8 cellular contexts compared by ENCODE assay signal in the genomic region with DNA sequence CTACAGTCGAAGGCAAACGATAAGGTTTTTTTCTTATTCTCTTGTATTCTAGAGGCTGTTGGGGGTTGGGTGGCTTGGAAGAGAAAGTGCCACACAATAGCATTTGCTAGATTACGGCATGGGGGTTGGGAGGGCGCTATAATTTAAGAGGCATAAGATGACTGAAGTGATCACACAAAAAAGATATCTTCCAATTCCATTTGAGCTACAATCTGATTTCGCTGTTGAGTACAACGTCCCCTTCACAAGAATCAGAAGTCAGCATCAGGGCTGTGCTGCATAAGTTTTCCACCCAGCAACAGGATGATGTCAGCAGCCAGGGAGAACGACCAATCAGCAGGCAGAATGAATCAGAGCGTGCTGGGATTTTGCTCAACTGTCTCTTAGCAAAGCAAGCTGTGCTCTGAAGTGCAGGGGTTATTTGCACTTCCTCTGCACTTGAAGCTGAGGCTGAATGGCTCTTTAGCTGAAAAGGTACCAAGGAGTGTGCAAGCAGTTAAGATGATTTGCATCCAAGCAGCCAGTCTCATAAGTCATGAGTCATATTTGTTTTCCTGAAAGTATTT. TPM values are rescaled to one million over a fixed set of nuclear protein-coding genes. Genes with fewer than 3 reads are reported as not detected.
DNase-seq lines count a peak whose midpoint lies in the region; ATAC-seq and TF ChIP-seq lines count a peak whose summit lies in the region.

No MANE protein-coding gene starts in this region.

- no peaks in the 10 kb centered on the region for H3K36me3 ChIP-seq in stomach

- no peaks in the 10 kb centered on the region for H3K27me3 ChIP-seq in stomach

- TF ChIP-seq CTCF in RWPE1 (conservative IDR thresholded peaks at IDR 0.05; ENCODE audit: low read depth) (no peak), fibroblast of villous mesenchyme (IDR thresholded peaks at IDR 0.05; ENCODE audit: insufficient read depth, low read depth, low read length) (no peak), neural crest cell (conservative IDR thresholded peaks at IDR 0.05) (no peak), stomach (IDR thresholded peaks at IDR 0.05) (no peak)

- POLR2A ChIA-PET in RWPE1 (lab: Yijun Ruan, JAX; ENCODE audit: low non-redundant PET): no interaction called here

- peak; percentile 94 for DNase-seq in DMS153 (lab: John Stamatoyannopoulos, UW)
- DNase-seq in Jurkat, Clone E6-1 (ENCODE audit: low read depth, low spot score): peak; percentile 96
- peak; percentile 80 for DNase-seq in RWPE1 (ENCODE audit: low spot score)
- DNase-seq in activated effector memory CD4-positive, alpha-beta T cell treated with Interleukin-2 at 50 U/mL for 16 hours: peak; percentile 66
- peak; percentile 87 for DNase-seq in fibroblast of villous mesenchyme (ENCODE audit: low read depth)
- peak; percentile 54 for DNase-seq in neural crest cell (ENCODE audit: low read depth, low spot score)
- peak; percentile 73 for DNase-seq in stomach

- CTCF ChIA-PET in RWPE1 (lab: Yijun Ruan, JAX): no interaction called here

- WGBS in stomach, 5 donors: 1 to 3% (median 3%) methylated on average over 8 of the region's 8 CpGs

- peaks cover 3% of the 10 kb centered on the region for H3K9me3 Mint-ChIP-seq in neural crest cell

- peak overlapping the region; percentile 95 for H3K27ac Mint-ChIP-seq in neural crest cell (ENCODE audit: unreplicated experiment)

- no peaks in the 10 kb centered on the region for H3K27me3 Mint-ChIP-seq in neural crest cell (ENCODE audit: low read depth)

- H3K4me1 ChIP-seq in stomach: peaks cover 0 to 27% (median 16%) of the 10 kb centered on the region in 4 donors

- no peaks in the 10 kb centered on the region for H3K36me3 Mint-ChIP-seq in neural crest cell (ENCODE audit: low read depth)

- peak overlapping the region; percentile 58 for H3K27ac ChIP-seq in RWPE1
- peak overlapping the region in 4 of 5 donors; percentile 55 to 82 (median 64) for H3K27ac ChIP-seq in stomach

- peak overlapping the region; percentile 50 for H3K4me3 ChIP-seq in Jurkat, Clone E6-1 (ENCODE audit: low read length)
- H3K4me3 ChIP-seq in fibroblast of villous mesenchyme (ENCODE audit: low read depth, low read length) (peak overlapping the region; percentile 51), stomach (peak overlapping the region in 3 of 4 donors; percentile 26 to 34 (median 26))

- TF ChIP-seq POLR2A in stomach (IDR thresholded peaks at IDR 0.05): no peak

- no peaks in the 10 kb centered on the region for H3K9me3 ChIP-seq in stomach

- peak; percentile 99 for ATAC-seq in GM21619 (IDR thresholded peaks at IDR 0.05; ENCODE audit: unreplicated experiment)

- H3K4me3 Mint-ChIP-seq in neural crest cell: peak overlapping the region; percentile 73

- TF ChIP-seq EP300 in stomach (IDR thresholded peaks at IDR 0.05): no peak

- intact Hi-C loops in stomach (cut with DNase I; ENCODE audit: low total_unique reads): no loop called here

- peaks cover 56% of the 10 kb centered on the region for H3K4me1 Mint-ChIP-seq in neural crest cell

RNA-seq across cellular contexts. Expression of gene SESN3, which starts 23.2 kb away (rescaled TPM):
- polyA plus RNA-seq in Jurkat, Clone E6-1 (2012; ENCODE audit: insufficient read depth, insufficient read length): 1.6 TPM
- total RNA-seq in fibroblast of villous mesenchyme: 2.3 and 6.9 TPM in 2 replicates
- total RNA-seq in neural crest cell: 77.8 and 80.8 TPM in 2 replicates
- total RNA-seq in stomach: 10 to 100 TPM in 3 of 5 donors, 1 to 10 TPM in 2; 5.5 to 43.7 (median 12.1) TPM
- 1 to 10 TPM; 2.7 to 4.7 (median 3.8) TPM for polyA plus RNA-seq in stomach

Comparison
In these comparisons a context has a peak if more than half of its experiments do, and no peak if none do; other contexts are left out.
1. Peak in every context shown above with its lines: DNase-seq, ATAC-seq, H3K4me3 ChIP-seq and H3K27ac ChIP-seq.